12 cellular contexts compared by ENCODE assay signal in genomic region chr6:57069228-57069627, GRCh38. TPM values are rescaled to one million over a fixed set of nuclear protein-coding genes. Genes with fewer than 3 reads are reported as not detected.
DNase-seq lines count a peak whose midpoint lies in the region; ATAC-seq, FAIRE-seq and TF ChIP-seq lines count a peak whose summit lies in the region.
"Had no signal": no experiment of that assay in that cellular context is flagged by ENCODE, and none has a peak within 500 bp of the region (broad histone marks: within the 10 kb centered on the region; RNA-seq: fewer than 3 reads in every experiment).

No MANE protein-coding gene starts in this region.

- DNase-seq in HepG2 (ENCODE audit: low spot score) (no peak), right lobe of liver (no peak), H1 (ENCODE audit: low read depth in 1 of 2, low spot score in 2 of 2) (no peak), left colon (no peak)
- DNase-seq: DMS53, GF-D8, H7 had no signal

- no peak overlapping the region for H3K14ac ChIP-seq in H1 (ENCODE audit: insufficient read length)

- 0 out of 2 replicates have a peak overlapping the region, but pooled peaks have one; percentile 6 for H2BK20ac ChIP-seq in H1 (ENCODE audit: low read length)

- CTCF ChIA-PET in HepG2 (lab: Yijun Ruan, JAX; ENCODE audit: low intra/inter-chr PET ratio, low total read pairs) (no interaction called here), H1 (lab: Charles Lee; ENCODE audit: partially characterized antibody) (no interaction called here)

- H2BK5ac ChIP-seq in H1 (ENCODE audit: low read depth, low read length) = no peak overlapping the region

- H3K9ac ChIP-seq in HepG2 (ENCODE audit: insufficient read depth, low read depth, low read length) = no peak overlapping the region
- no peak overlapping the region for H3K9ac ChIP-seq in H1 (replicated peaks in 1 of 4; ENCODE audit: extremely low read depth in 1 of 4, low read depth in 3 of 4, low read length in 3 of 4)
- H3K9ac ChIP-seq in iPS-20b (ENCODE audit: low read depth, low read length) = no peak overlapping the region

- no TSS peak for BruUV-seq in HepG2 (replicated peaks; lab: Mats Ljungman, UMichigan)

- H3K4me1 ChIP-seq in HepG2 (ENCODE audit: insufficient read depth, low read length) (no peaks in the 10 kb centered on the region), right lobe of liver (no peaks in the 10 kb centered on the region), H1 (replicated peaks in 1 of 4; ENCODE audit: control insufficient read depth in 3 of 4, insufficient read depth in 4 of 4, low read length in 3 of 4) (peaks cover 0 to 21% (median 4%) of the 10 kb centered on the region in 4 experiments; a peak in 6 of 7 replicates), iPS-20b (ENCODE audit: insufficient read depth, low read length) (peaks cover 22% of the 10 kb centered on the region)

- no peak overlapping the region for H3K23ac ChIP-seq in H1 (ENCODE audit: insufficient read length)

- H2BK15ac ChIP-seq in H1 (ENCODE audit: low read length) = no peak overlapping the region

- no peak overlapping the region for H3K56ac ChIP-seq in H1 (replicated peaks; ENCODE audit: insufficient read length, low read depth, low read length)

- TF ChIP-seq EP300 in HepG2 (IDR thresholded peaks at IDR 0.05; ENCODE audit: low read depth in 2 of 2, low read length in 2 of 2) (no peak), HepG2 (CRISPR knock-in tag; IDR thresholded peaks at IDR 0.05; ENCODE audit: borderline replicate concordance) (no peak), H1 (IDR thresholded peaks at IDR 0.05; ENCODE audit: borderline replicate concordance in 1 of 2, low read depth in 2 of 2, low read length in 2 of 2) (no peak)

- no peak overlapping the region for H3K18ac ChIP-seq in H1 (ENCODE audit: extremely low read depth, low read length)

- H3K27ac ChIP-seq in HepG2 (ENCODE audit: extremely low read length, insufficient read depth, low read length) (no peak overlapping the region), right lobe of liver (no peak overlapping the region), H1 (ENCODE audit: low read depth, low read length) (no peak overlapping the region), iPS-20b (ENCODE audit: low read length) (no peak overlapping the region)
- H3K27ac ChIP-seq: 22Rv1 had no signal

- ATAC-seq in HepG2 (no peak), right lobe of liver (no peak), GM21381 (IDR thresholded peaks at IDR 0.05; ENCODE audit: unreplicated experiment) (no peak), left colon (no peak), GM21825 (IDR thresholded peaks at IDR 0.05; ENCODE audit: unreplicated experiment) (no peak)

- WGBS in HepG2 (ENCODE audit: low lambda C conversion rate) = 97% methylated on average over 4 of the region's 4 CpGs
- WGBS in right lobe of liver (ENCODE audit: insufficient coverage, low coverage, low lambda C conversion rate, missing lambda C conversion rate) = 93% methylated on average over 4 of the region's 4 CpGs
- whole genome bisulfite sequencing in H1 (ENCODE audit: extremely low coverage in 1 of 2, insufficient coverage in 1 of 2, insufficient read length in 1 of 2, insufficient replicate concordance in 2 of 2, low coverage in 1 of 2, low lambda C conversion rate in 2 of 2, missing lambda C conversion rate in 1 of 2), 2 experiments = 92% methylated on average over 4 of the region's 4 CpGs; no CpG with 5 or more reads in 1 of the 2 experiments

- no peak for TF ChIP-seq POLR2A in HepG2 (IDR thresholded peaks at IDR 0.05; ENCODE audit: insufficient read depth in 1 of 2, low read depth in 2 of 2, low read length in 2 of 2)
- no peak for TF ChIP-seq POLR2A in right lobe of liver (IDR thresholded peaks at IDR 0.05)
- no peak for TF ChIP-seq POLR2A in H1 (IDR thresholded peaks at IDR 0.05; ENCODE audit: control extremely low read depth in 1 of 2, low read depth in 2 of 2, low read length in 2 of 2)

- H2BK120ac ChIP-seq in H1 (replicated peaks; ENCODE audit: low read depth, low read length) = no peak overlapping the region

- intact Hi-C loops in HepG2 (cut with micrococcal nuclease; ENCODE audit: unreplicated experiment) = no loop called here
- intact Hi-C loops in right lobe of liver (cut with DNase I) = no loop called here
- intact Hi-C loops in left colon (cut with DNase I, micrococcal nuclease) = no loop called here

- in situ Hi-C loops in HepG2 (cut with HindIII; ENCODE audit: extremely low pct_ligation_motif_present, low pct_unique_long_range_greater_than_20kb) = no loop called here

- no peak overlapping the region for H4K8ac ChIP-seq in H1 (ENCODE audit: extremely low read depth, insufficient read depth, low read length)

- no peak for TF ChIP-seq RAD21 in HepG2 (CRISPR knock-in tag; IDR thresholded peaks at IDR 0.05)
- TF ChIP-seq RAD21 in H1 (IDR thresholded peaks at IDR 0.05 in 1 of 2, conservative IDR thresholded peaks at IDR 0.05 in 1 of 2; ENCODE audit: low read depth in 2 of 2, low read length in 2 of 2) = no peak

- FAIRE-seq in HepG2 (lab: Jason Lieb, UNC) (peak; percentile 4), H1 (lab: Jason Lieb, UNC) (no peak)
- FAIRE-seq: GM19239 had no signal

- H3K79me2 ChIP-seq in HepG2 (ENCODE audit: insufficient read depth, low read length) = no peaks in the 10 kb centered on the region
- H3K79me2 ChIP-seq in H1 (ENCODE audit: control insufficient read depth in 1 of 2, insufficient read depth in 2 of 2, low read length in 2 of 2) = no peaks in the 10 kb centered on the region

- H2BK12ac ChIP-seq in H1 (ENCODE audit: low read depth, low read length) = no peak overlapping the region

- POLR2A ChIA-PET in HepG2 (lab: Yijun Ruan, JAX) = no interaction called here
- POLR2A ChIA-PET in H1 (lab: Charles Lee; ENCODE audit: partially characterized antibody) = no interaction called here

- H3K9me3 ChIP-seq in HepG2 (ENCODE audit: low read length) (no peaks in the 10 kb centered on the region), right lobe of liver (no peaks in the 10 kb centered on the region), H1 (ENCODE audit: insufficient read depth in 2 of 2, low read depth in 1 of 2, low read length in 1 of 2) (no peaks in the 10 kb centered on the region), iPS-20b (ENCODE audit: insufficient read depth, low read depth, low read length) (no peaks in the 10 kb centered on the region)

- no peaks in the 10 kb centered on the region for H3K27me3 ChIP-seq in HepG2 (ENCODE audit: control insufficient read depth in 1 of 2, insufficient read depth in 2 of 2, low read length in 2 of 2)
- no peaks in the 10 kb centered on the region for H3K27me3 ChIP-seq in right lobe of liver
- H3K27me3 ChIP-seq in H1 (replicated peaks in 1 of 4; ENCODE audit: control insufficient read depth in 3 of 4, extremely low read depth in 1 of 4, insufficient read depth in 3 of 4, low read length in 3 of 4) = no peaks in the 10 kb centered on the region
- peaks cover 38% of the 10 kb centered on the region for H3K27me3 ChIP-seq in iPS-20b (ENCODE audit: insufficient read depth, low read length)

- no peak overlapping the region for H4K91ac ChIP-seq in H1 (replicated peaks; ENCODE audit: insufficient read length, low read length)

- H4K20me1 ChIP-seq in HepG2 (ENCODE audit: insufficient read depth, low read length) = no peaks in the 10 kb centered on the region
- H4K20me1 ChIP-seq in H1 (replicated peaks in 1 of 2; ENCODE audit: control insufficient read depth in 1 of 2, insufficient read depth in 2 of 2, low read length in 2 of 2) = peaks cover 0 to 1% of the 10 kb centered on the region in 2 experiments

- H3K36me3 ChIP-seq in HepG2 (replicated peaks in 1 of 2; ENCODE audit: control insufficient read depth in 1 of 2, insufficient read depth in 2 of 2, low read length in 2 of 2) (peaks cover 5 to 6% of the 10 kb centered on the region in 2 experiments; a peak in 4 of 5 replicates), right lobe of liver (peaks cover 0 to 4% (median 0%) of the 10 kb centered on the region in 4 donors), H1 (ENCODE audit: control insufficient read depth in 2 of 4, insufficient read depth in 4 of 4, low read length in 3 of 4) (no peaks in the 10 kb centered on the region), iPS-20b (ENCODE audit: insufficient read depth, low read depth, low read length) (peaks cover 2% of the 10 kb centered on the region; the same call in 1 of the 2 replicates)

- no peak overlapping the region for H4K5ac ChIP-seq in H1 (ENCODE audit: insufficient read length, low read depth, low read length)

- no peak overlapping the region for H2AFZ ChIP-seq in HepG2 (ENCODE audit: low read length)
- H2AFZ ChIP-seq in H1 (ENCODE audit: low read length) = no peak overlapping the region

- TF ChIP-seq CTCF in HepG2 (CRISPR knock-in tag; IDR thresholded peaks at IDR 0.05) (no peak), right lobe of liver (IDR thresholded peaks at IDR 0.05) (no peak), H1 (IDR thresholded peaks at IDR 0.05; ENCODE audit: control extremely low read depth in 1 of 3, insufficient read depth in 1 of 3, low read depth in 1 of 3, low read length in 3 of 3) (no peak)

- H3K23me2 ChIP-seq in H1 (ENCODE audit: low read depth, low read length) = no peaks in the 10 kb centered on the region

- H3K4me2 ChIP-seq in HepG2 (ENCODE audit: low read depth, low read length) (no peak overlapping the region), H1 (ENCODE audit: insufficient read depth in 1 of 2, low read depth in 2 of 2, low read length in 2 of 2) (no peak overlapping the region)

- H3K79me1 ChIP-seq in H1 (ENCODE audit: low read depth, low read length) = no peaks in the 10 kb centered on the region; the same call in 1 of the 2 replicates

- H2AK5ac ChIP-seq in H1 (ENCODE audit: low read depth, low read length) = no peak overlapping the region

- H3K4ac ChIP-seq in H1 (replicated peaks; ENCODE audit: insufficient read length, low read depth, low read length) = no peak overlapping the region

- H3K4me3 ChIP-seq in HepG2 (replicated peaks in 1 of 3; ENCODE audit: insufficient read depth in 1 of 3, low read depth in 2 of 3, low read length in 3 of 3) (no peak overlapping the region), right lobe of liver (no peak overlapping the region), H1 (ENCODE audit: extremely low read depth in 1 of 4, insufficient read depth in 2 of 4, low read depth in 3 of 4, low read length in 4 of 4) (no peak overlapping the region), iPS-20b (ENCODE audit: low read length) (0 out of 2 replicates have a peak overlapping the region, but pooled peaks have one; percentile 26)

RNA-seq across cellular contexts. Expression of gene ZNF451, which starts 20.8 kb away (rescaled TPM):
- total RNA-seq in HepG2 (2016; rRNA removed; fragmentation: Illumina TruSeq; extraction: Trizol) = 65.7 and 104 TPM in 2 replicates
- total RNA-seq in HepG2 (2016; cell fraction: cytosol; rRNA removed; fragmentation: Illumina TruSeq; extraction: Trizol; ENCODE audit: low read depth) = 24.7 and 26.5 TPM in 2 replicates
- 63.5 and 86.7 TPM in 2 replicates for total RNA-seq in HepG2 (2016; cell fraction: insoluble cytoplasmic fraction; rRNA removed; fragmentation: Illumina TruSeq; extraction: Trizol)
- 25.8 and 28.9 TPM in 2 replicates for total RNA-seq in HepG2 (2016; cell fraction: membrane; rRNA removed; fragmentation: Illumina TruSeq; extraction: Trizol)
- 114 and 121 TPM in 2 replicates for total RNA-seq in HepG2 (2016; cell fraction: nucleus; rRNA removed; fragmentation: Illumina TruSeq; extraction: Trizol)
- polyA plus RNA-seq in HepG2 (2011; rRNA removed) = 26.8 and 32.1 TPM in 2 replicates
- 11.2 and 15.5 TPM in 2 replicates for polyA plus RNA-seq in HepG2 (2011; cell fraction: cytosol; rRNA removed)
- 31.4 and 36.5 TPM in 2 replicates for polyA plus RNA-seq in HepG2 (2011; cell fraction: nucleus; rRNA removed)
- 19.2 and 24.0 TPM in 2 replicates for polyA plus RNA-seq in HepG2 (2012)
- 2.4 and 2.9 TPM in 2 replicates for polyA plus RNA-seq in HepG2 (2016; cell fraction: cytosol; fragmentation: Illumina TruSeq; extraction: Trizol; ENCODE audit: low read depth)
- 26.3 and 29.7 TPM in 2 replicates for polyA plus RNA-seq in HepG2 (2016; cell fraction: insoluble cytoplasmic fraction; fragmentation: Illumina TruSeq; extraction: Trizol; ENCODE audit: low read depth)
- 4.3 and 5.0 TPM in 2 replicates for polyA plus RNA-seq in HepG2 (2016; cell fraction: membrane; fragmentation: Illumina TruSeq; extraction: Trizol; ENCODE audit: low read depth)
- 58.1 and 64.8 TPM in 2 replicates for polyA plus RNA-seq in HepG2 (2016; cell fraction: nucleus; fragmentation: Illumina TruSeq; extraction: Trizol; ENCODE audit: insufficient read depth, low read depth)
- polyA minus RNA-seq in HepG2 (2011; rRNA and poly(A)+ RNA removed; ENCODE audit: low replicate concordance) = 41.3 and 48.2 TPM in 2 replicates
- 47.5 and 51.5 TPM in 2 replicates for polyA minus RNA-seq in HepG2 (2011; cell fraction: cytosol; rRNA and poly(A)+ RNA removed)
- 297 and 303 TPM in 2 replicates for polyA minus RNA-seq in HepG2 (2011; cell fraction: nucleus; rRNA and poly(A)+ RNA removed)
- 10 to 100 TPM; 14.4 to 24.9 (median 19.1) TPM for total RNA-seq in right lobe of liver
- 49.4 and 56.8 TPM in 2 replicates for total RNA-seq in H1 (2021; fragmentation: NEBNext Ultra II Directional; extraction: Animal tissue kit (Norgen Biotek cat#: 25700))
- 7.0 and 10.7 TPM in 2 replicates for polyA plus RNA-seq in H1 (2011; rRNA removed)
- polyA plus RNA-seq in H1 (2011; cell fraction: cytosol; rRNA removed) = 17.3 TPM
- polyA plus RNA-seq in H1 (2011; cell fraction: nucleus; rRNA removed) = 18.5 TPM
- 9.7 to 20.7 TPM (median 14.4 TPM) in 4 replicates for polyA plus RNA-seq in H1 (2012, experiment 1 of 2)
- polyA plus RNA-seq in H1 (2012, experiment 2 of 2) = 1.2 TPM
- 18.4 TPM for polyA plus RNA-seq in H1 (2013, experiment 1 of 2)
- 16.5 TPM for polyA plus RNA-seq in H1 (2013, experiment 2 of 2)
- polyA minus RNA-seq in H1 (2011; rRNA and poly(A)+ RNA removed) = 59.7 and 75.9 TPM in 2 replicates
- polyA minus RNA-seq in H1 (2011; cell fraction: cytosol; rRNA and poly(A)+ RNA removed) = 41.0 TPM
- polyA minus RNA-seq in H1 (2011; cell fraction: nucleus; rRNA and poly(A)+ RNA removed) = 134 TPM
- total RNA-seq in left colon = 10 to 100 TPM; 37.3 to 38.3 TPM

RNA-seq across cellular contexts. Expression of gene KIAA1586, which starts 22.7 kb away (rescaled TPM):
- total RNA-seq in HepG2 (2016; rRNA removed; fragmentation: Illumina TruSeq; extraction: Trizol) (16.9 and 24.7 TPM in 2 replicates), right lobe of liver (1 to 10 TPM; 3.2 to 6.5 (median 4.5) TPM), left colon (1 to 10 TPM; 5.1 to 5.3 TPM)
- 7.8 and 11.1 TPM in 2 replicates for total RNA-seq in HepG2 (2016; cell fraction: cytosol; rRNA removed; fragmentation: Illumina TruSeq; extraction: Trizol; ENCODE audit: low read depth)
- total RNA-seq in HepG2 (2016; cell fraction: insoluble cytoplasmic fraction; rRNA removed; fragmentation: Illumina TruSeq; extraction: Trizol) = 17.9 and 29.0 TPM in 2 replicates
- 6.8 and 11.8 TPM in 2 replicates for total RNA-seq in HepG2 (2016; cell fraction: membrane; rRNA removed; fragmentation: Illumina TruSeq; extraction: Trizol)
- 23.4 and 25.1 TPM in 2 replicates for total RNA-seq in HepG2 (2016; cell fraction: nucleus; rRNA removed; fragmentation: Illumina TruSeq; extraction: Trizol)
- polyA plus RNA-seq in HepG2 (2011; rRNA removed) (4.2 and 5.5 TPM in 2 replicates), H1 (2011; rRNA removed) (1.5 and 2.1 TPM in 2 replicates)
- polyA plus RNA-seq in HepG2 (2011; cell fraction: cytosol; rRNA removed) = 1.4 and 2.3 TPM in 2 replicates
- polyA plus RNA-seq in HepG2 (2011; cell fraction: nucleus; rRNA removed) = 2.3 and 3.1 TPM in 2 replicates
- polyA plus RNA-seq in HepG2 (2012) = 6.5 and 13.4 TPM in 2 replicates
- polyA plus RNA-seq in HepG2 (2016; cell fraction: cytosol; fragmentation: Illumina TruSeq; extraction: Trizol; ENCODE audit: low read depth) = 5.2 and 5.6 TPM in 2 replicates
- polyA plus RNA-seq in HepG2 (2016; cell fraction: insoluble cytoplasmic fraction; fragmentation: Illumina TruSeq; extraction: Trizol; ENCODE audit: low read depth) = 25.7 and 32.0 TPM in 2 replicates
- polyA plus RNA-seq in HepG2 (2016; cell fraction: membrane; fragmentation: Illumina TruSeq; extraction: Trizol; ENCODE audit: low read depth) = 6.6 and 8.4 TPM in 2 replicates
- 20.4 and 25.6 TPM in 2 replicates for polyA plus RNA-seq in HepG2 (2016; cell fraction: nucleus; fragmentation: Illumina TruSeq; extraction: Trizol; ENCODE audit: insufficient read depth, low read depth)
- 0.91 and 0.94 TPM in 2 replicates for polyA minus RNA-seq in HepG2 (2011; rRNA and poly(A)+ RNA removed; ENCODE audit: low replicate concordance)
- polyA minus RNA-seq in HepG2 (2011; cell fraction: cytosol; rRNA and poly(A)+ RNA removed) = 5.5 and 6.0 TPM in 2 replicates
- 24.6 and 25.6 TPM in 2 replicates for polyA minus RNA-seq in HepG2 (2011; cell fraction: nucleus; rRNA and poly(A)+ RNA removed)
- 22.8 and 24.4 TPM in 2 replicates for total RNA-seq in H1 (2021; fragmentation: NEBNext Ultra II Directional; extraction: Animal tissue kit (Norgen Biotek cat#: 25700))
- 3.7 TPM for polyA plus RNA-seq in H1 (2011; cell fraction: cytosol; rRNA removed)
- polyA plus RNA-seq in H1 (2011; cell fraction: nucleus; rRNA removed) = 0.93 TPM
- 4.6 to 13.6 TPM (median 6.0 TPM) in 4 replicates for polyA plus RNA-seq in H1 (2012, experiment 1 of 2)
- 1.1 TPM for polyA plus RNA-seq in H1 (2012, experiment 2 of 2)
- 11.6 TPM for polyA plus RNA-seq in H1 (2013, experiment 1 of 2)
- polyA plus RNA-seq in H1 (2013, experiment 2 of 2) = 10.4 TPM
- polyA minus RNA-seq in H1 (2011; rRNA and poly(A)+ RNA removed) = 3.1 and 4.9 TPM in 2 replicates
- polyA minus RNA-seq in H1 (2011; cell fraction: cytosol; rRNA and poly(A)+ RNA removed) = 8.6 TPM
- polyA minus RNA-seq in H1 (2011; cell fraction: nucleus; rRNA and poly(A)+ RNA removed) = 9.0 TPM
